Comparison of ENCODE assay signal across 19 cellular contexts in the genomic region with DNA sequence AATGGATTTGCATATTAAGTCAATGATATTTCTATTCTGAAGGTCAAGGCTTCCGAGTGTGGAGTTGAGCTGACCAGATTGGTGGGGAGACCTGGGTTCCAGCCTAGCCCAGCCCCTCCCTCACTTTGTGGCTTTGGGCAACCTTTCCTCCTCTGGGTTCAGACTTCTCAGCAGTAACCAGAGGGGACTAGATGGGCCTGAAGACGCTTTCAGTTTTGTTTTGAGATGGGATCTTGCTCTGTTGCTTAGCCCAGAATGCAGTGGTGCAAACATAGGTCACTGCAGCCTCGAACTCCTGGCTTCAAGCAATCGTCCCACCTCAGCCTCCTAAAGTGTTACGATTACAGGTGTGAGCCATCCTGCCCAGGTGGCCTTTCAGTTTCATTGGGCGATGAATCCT.
A peak's percentile ranks its signal among the peaks of the same experiment; 100 is the strongest.
DNase-seq lines count a peak whose midpoint lies in the region; ATAC-seq, FAIRE-seq and TF ChIP-seq lines count a peak whose summit lies in the region.
"Had no signal": no experiment of that assay in that cellular context is flagged by ENCODE, and none has a peak within 500 bp of the region (broad histone marks: within the 10 kb centered on the region; RNA-seq: fewer than 3 reads in every experiment).

No MANE protein-coding gene starts in this region.

- no peak for TF ChIP-seq EP300 in sigmoid colon (IDR thresholded peaks at IDR 0.05)

- no peak overlapping the region for H3K4me3 Mint-ChIP-seq in memory B cell
- H3K4me3 Mint-ChIP-seq: B cell; CD8-positive, alpha-beta memory T cell; GM23338 had no signal

- H3K9me3 Mint-ChIP-seq in memory B cell: no peaks in the 10 kb centered on the region
- H3K9me3 Mint-ChIP-seq: CD8-positive, alpha-beta memory T cell; GM23338 had no signal

- H3K9me3 ChIP-seq in BLaER1 treated with 17β-estradiol and CSF1 and Interleukin-3, amounts not matched to agents 10 nM and 100 nM (replicated peaks in 1 of 11): peaks cover 0 to 7% (median 0%) of the 10 kb centered on the region in 11 experiments; a peak in 3 of 22 replicates
- H3K9me3 ChIP-seq in sigmoid colon: no peaks in the 10 kb centered on the region
- H3K9me3 ChIP-seq: MG63, Peyer's patch, SK-N-SH had no signal

- peaks cover 15% of the 10 kb centered on the region for H3K27me3 Mint-ChIP-seq in memory B cell

- H4K20me1 ChIP-seq in BLaER1 treated with 17β-estradiol and CSF1 and Interleukin-3, amounts not matched to agents 10 nM and 100 nM: peaks cover 0 to 10% (median 0%) of the 10 kb centered on the region in 11 experiments; a peak in 10 of 22 replicates

- no peak for TF ChIP-seq CTCF in sigmoid colon (IDR thresholded peaks at IDR 0.05)

- TF ChIP-seq POLR2A in GM12892 (IDR thresholded peaks at IDR 0.05; ENCODE audit: low read depth, low read length) (no peak), sigmoid colon (IDR thresholded peaks at IDR 0.05) (no peak)

- DNase-seq in GM12892 (ENCODE audit: insufficient read length) (no peak), memory B cell (ENCODE audit: low spot score in 2 of 2) (no peak), A172 (ENCODE audit: low spot score) (no peak), sigmoid colon (no peak)
- no peak for DNase-seq in activated naive CD4-positive, alpha-beta T cell treated with anti-CD3 and anti-CD28 coated beads, Interleukin-2, amount 50 U/mL, for 16 hours
- DNase-seq: ACHN; CD8-positive, alpha-beta memory T cell; MG63; NCI-H187; NCI-H446 treated with DMSO at 0.1 percent for 48 hours; NCI-H82; Right ventricle myocardium superior; SK-N-SH had no signal

- peak; percentile 9 for FAIRE-seq in GM12892 (lab: Jason Lieb, UNC)

- H3K27ac Mint-ChIP-seq in memory B cell: no peak overlapping the region
- H3K27ac Mint-ChIP-seq: B cell; CD8-positive, alpha-beta memory T cell; GM23338 had no signal

- peak overlapping the region in 10 of 11 experiments; percentile 8 to 79 (median 62); a peak in 17 of 22 replicates for H3K4me2 ChIP-seq in BLaER1 treated with 17β-estradiol and CSF1 and Interleukin-3, amounts not matched to agents 10 nM and 100 nM
- H3K4me2 ChIP-seq: GM23338, KMS-11, SK-N-SH had no signal

- ATAC-seq in HG02885 (IDR thresholded peaks at IDR 0.05; ENCODE audit: poor library complexity, unreplicated experiment): peak; percentile 70
- peak; percentile 40 for ATAC-seq in memory B cell (ENCODE audit: low read depth)
- ATAC-seq: GM23338 had no signal

- intact Hi-C loops in sigmoid colon (cut with DNase I): no loop called here

- H3K4me1 ChIP-seq in BLaER1 treated with 17β-estradiol and CSF1 and Interleukin-3, amounts not matched to agents 10 nM and 100 nM: peaks cover 43 to 60% (median 47%) of the 10 kb centered on the region in 10 experiments
- H3K4me1 ChIP-seq in sigmoid colon: peaks cover 0 to 9% (median 6%) of the 10 kb centered on the region in 4 donors

- H3K27ac ChIP-seq in BLaER1 treated with 17β-estradiol and CSF1 and Interleukin-3, amounts not matched to agents 10 nM and 100 nM: no peak overlapping the region
- no peak overlapping the region for H3K27ac ChIP-seq in sigmoid colon
- H3K27ac ChIP-seq: KMS-11, Peyer's patch had no signal

- no peak overlapping the region for H3K9ac ChIP-seq in BLaER1 treated with 17β-estradiol and CSF1 and Interleukin-3, amounts not matched to agents 10 nM and 100 nM
- H3K9ac ChIP-seq: KMS-11, SK-N-SH had no signal

- peaks cover 28% of the 10 kb centered on the region for H3K4me1 Mint-ChIP-seq in memory B cell

- H3K36me3 Mint-ChIP-seq in memory B cell: no peaks in the 10 kb centered on the region
- H3K36me3 Mint-ChIP-seq: CD8-positive, alpha-beta memory T cell had no signal

- no peak overlapping the region for H3K4me3 ChIP-seq in BLaER1 treated with 17β-estradiol and CSF1 and Interleukin-3, amounts not matched to agents 10 nM and 100 nM
- H3K4me3 ChIP-seq in sigmoid colon: no peak overlapping the region
- H3K4me3 ChIP-seq: GM23338, MG63, Peyer's patch had no signal

- H3K27me3 ChIP-seq in BLaER1 treated with 17β-estradiol and CSF1 and Interleukin-3, amounts not matched to agents 10 nM and 100 nM: peaks cover 25 to 37% (median 31%) of the 10 kb centered on the region in 11 experiments
- H3K27me3 ChIP-seq in sigmoid colon: peaks cover 6 to 40% (median 23%) of the 10 kb centered on the region in 3 donors

- no peaks in the 10 kb centered on the region for H3K36me3 ChIP-seq in BLaER1 treated with 17β-estradiol and CSF1 and Interleukin-3, amounts not matched to agents 10 nM and 100 nM
- H3K36me3 ChIP-seq in sigmoid colon: no peaks in the 10 kb centered on the region
- H3K36me3 ChIP-seq: MG63, Peyer's patch had no signal

- whole genome bisulfite sequencing in sigmoid colon, 2 donors: 81 to 84% methylated on average over 6 of the region's 6 CpGs
